In the genomic region with DNA sequence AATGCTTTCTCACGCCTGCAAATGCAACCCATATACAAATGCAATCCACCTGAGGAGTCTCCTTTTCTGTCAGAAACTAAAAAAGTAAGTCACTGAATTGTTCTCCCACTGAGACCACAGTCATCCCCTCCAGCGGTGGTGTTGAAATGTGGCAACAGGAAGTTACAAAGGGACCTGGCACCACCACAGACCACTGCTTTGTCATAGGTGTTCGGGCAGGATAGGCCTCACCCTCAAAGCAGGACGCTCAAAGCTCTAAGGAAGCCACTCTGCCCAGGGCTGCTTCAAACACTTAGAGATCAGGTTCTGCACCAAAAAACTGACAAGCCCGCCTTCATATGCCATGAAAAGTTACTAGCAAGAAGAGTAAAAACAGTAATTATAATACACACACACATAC, we compare ENCODE assay signal across 9 cellular contexts. TPM values are rescaled to one million over a fixed set of nuclear protein-coding genes. Genes with fewer than 3 reads are reported as not detected.
DNase-seq lines count a peak whose midpoint lies in the region; ATAC-seq, FAIRE-seq and TF ChIP-seq lines count a peak whose summit lies in the region.
"Had no signal": no experiment of that assay in that cellular context is flagged by ENCODE, and none has a peak within 500 bp of the region (broad histone marks: within the 10 kb centered on the region; RNA-seq: fewer than 3 reads in every experiment).

No MANE protein-coding gene starts in this region.

- H3K4me3 ChIP-seq in endodermal cell (ENCODE audit: low read length), result no peak overlapping the region
- H3K4me3 ChIP-seq in small intestine (ENCODE audit: low read depth in 1 of 2, low read length in 2 of 2), result no peak overlapping the region

- FAIRE-seq in small intestine (lab: Jason Lieb, UNC) (no peak), D721Med (lab: Jason Lieb, UNC) (no peak)
- FAIRE-seq: colon had no signal

- no peak overlapping the region for H3K9ac ChIP-seq in endodermal cell (ENCODE audit: extremely low read depth, low read length, poor library complexity, severe bottlenecking)

- H3K36me3 Mint-ChIP-seq in endodermal cell (ENCODE audit: low read depth), result no peaks in the 10 kb centered on the region

- no peak for TF ChIP-seq CTCF in endodermal cell (conservative IDR thresholded peaks at IDR 0.05)
- TF ChIP-seq CTCF in D721Med (IDR thresholded peaks at IDR 0.05; ENCODE audit: insufficient read depth, missing control alignments), result no peak

- 75 to 76% methylated on average over 1 to 5 of the region's 5 CpGs for WGBS in endodermal cell (ENCODE audit: insufficient coverage in 1 of 2, insufficient read length in 1 of 2), 2 experiments
- 61 to 88% (median 65%) methylated on average over 5 of the region's 5 CpGs for WGBS in small intestine, 3 donors

- DNase-seq in Kasumi-1 (lab: John Stamatoyannopoulos, UW) (peak; percentile 21 to 23), endodermal cell (peak; percentile 84), small intestine (peak; percentile 54), D721Med (ENCODE audit: insufficient read length, low spot score) (no peak), RPMI8226 (no peak), NCI-H446 (lab: John Stamatoyannopoulos, UW) (no peak)
- peak; percentile 37 to 53 for DNase-seq in activated CD4-positive, alpha-beta T cell treated with anti-CD3 and anti-CD28 coated beads, Interleukin-2, amount 50 U/mL, for 4 hours

- H3K27ac ChIP-seq in endodermal cell (ENCODE audit: low read depth, low read length), result no peak overlapping the region
- H3K27ac ChIP-seq in small intestine (ENCODE audit: low read depth in 1 of 2, low read length in 1 of 2), result peak overlapping the region in 1 of 2 donors; percentile 78

- H3K36me3 ChIP-seq in endodermal cell (ENCODE audit: control insufficient read depth, insufficient read depth, low read length) (no peaks in the 10 kb centered on the region), small intestine (ENCODE audit: control insufficient read depth in 2 of 2, insufficient read depth in 2 of 2, low read length in 2 of 2) (no peaks in the 10 kb centered on the region)

- H3K27me3 ChIP-seq in endodermal cell (ENCODE audit: control insufficient read depth, insufficient read depth, low read length, poor library complexity, severe bottlenecking) (peaks cover 5% of the 10 kb centered on the region), small intestine (ENCODE audit: control insufficient read depth in 2 of 2, insufficient read depth in 2 of 2, low read length in 2 of 2) (no peaks in the 10 kb centered on the region)

- ATAC-seq in GM21447 (IDR thresholded peaks at IDR 0.05; ENCODE audit: unreplicated experiment), result peak; percentile 76

- H3K9me3 Mint-ChIP-seq in endodermal cell, result no peaks in the 10 kb centered on the region

- H3K27ac Mint-ChIP-seq in endodermal cell, result peak overlapping the region; percentile 74

- peaks cover 33% of the 10 kb centered on the region for H3K4me1 Mint-ChIP-seq in endodermal cell

- H3K9me3 ChIP-seq in endodermal cell (ENCODE audit: control insufficient read depth, low read length) (no peaks in the 10 kb centered on the region), small intestine (ENCODE audit: control insufficient read depth, low read depth) (no peaks in the 10 kb centered on the region)

- peaks cover 2% of the 10 kb centered on the region for H3K27me3 Mint-ChIP-seq in endodermal cell (ENCODE audit: insufficient read depth)

- H3K4me3 Mint-ChIP-seq in endodermal cell, result no peak overlapping the region

- H3K4me1 ChIP-seq in endodermal cell (ENCODE audit: control insufficient read depth, insufficient read depth, low read length), result peaks cover 12% of the 10 kb centered on the region
- no peaks in the 10 kb centered on the region for H3K4me1 ChIP-seq in small intestine (ENCODE audit: control insufficient read depth in 2 of 2, insufficient read depth in 1 of 2, low read depth in 1 of 2, low read length in 1 of 2)

RNA-seq across cellular contexts. Expression of a gene that starts 11.3 kb away (rescaled TPM):
- 10 to 100 TPM in 1 of 2 donors, 1 to 10 TPM in 1; 3.7 to 16.2 TPM for total RNA-seq in endodermal cell
- polyA plus RNA-seq in endodermal cell (2013, experiment 1 of 2), result 14.9 TPM
- polyA plus RNA-seq in endodermal cell (2013, experiment 2 of 2), result 13.4 TPM
- 10 to 100 TPM in 1 of 3 donors, 1 to 10 TPM in 1, under 1 TPM in 1; 0.22 to 10.7 (median 2.2) TPM for polyA plus RNA-seq in small intestine

Comparison
In these comparisons a context has a peak if more than half of its experiments do, and no peak if none do; other contexts are left out.
1. DNase-seq: peak in Kasumi-1 (2 of 2), activated CD4-positive, alpha-beta T cell treated with anti-CD3 and anti-CD28 coated beads, Interleukin-2, amount 50 U/mL, for 4 hours (2 of 2), endodermal cell (single experiment) and small intestine (single experiment); none in D721Med (single experiment), RPMI8226 (single experiment) and NCI-H446 (0 of 2).